In genomic region chr11:91066648-91067047, GRCh38 we compare ENCODE assay signal across 20 cellular contexts.
DNase-seq lines count a peak whose midpoint lies in the region; TF ChIP-seq lines count a peak whose summit lies in the region.
"Had no signal": no experiment of that assay in that cellular context is flagged by ENCODE, and none has a peak within 500 bp of the region (broad histone marks: within the 10 kb centered on the region; RNA-seq: fewer than 3 reads in every experiment).

No MANE protein-coding gene starts in this region.

- no peaks in the 10 kb centered on the region for H3K36me3 ChIP-seq in BJ (ENCODE audit: control insufficient read depth, insufficient read depth, low read length)
- H3K36me3 ChIP-seq: BLaER1, SJCRH30 had no signal

- no peaks in the 10 kb centered on the region for H3K9me3 Mint-ChIP-seq in mesothelial cell of epicardium

- H3K27ac Mint-ChIP-seq in mesothelial cell of epicardium: no peak overlapping the region
- H3K27ac Mint-ChIP-seq: CD4-positive, alpha-beta T cell; T-helper 17 cell had no signal

- H3K4me3 ChIP-seq in BJ (ENCODE audit: low read depth, low read length): no peak overlapping the region
- H3K4me3 ChIP-seq: BLaER1, SJCRH30 had no signal

- CTCF ChIA-PET in BJ (lab: Yijun Ruan, JAX): no interaction called here

- POLR2A ChIA-PET in BJ (lab: Charles Lee): no interaction called here

- TF ChIP-seq CTCF in BJ (IDR thresholded peaks at IDR 0.05; ENCODE audit: insufficient read depth, low read depth, low read length) (no peak), mesothelial cell of epicardium (IDR thresholded peaks at IDR 0.05; ENCODE audit: unreplicated experiment) (no peak)

- H3K27me3 ChIP-seq in BJ (ENCODE audit: control insufficient read depth, insufficient read depth, low read length): no peaks in the 10 kb centered on the region
- H3K27me3 ChIP-seq: BLaER1, SJCRH30 had no signal

- DNase-seq in BJ (ENCODE audit: low read depth) (peak; percentile 13), COR-L47 (lab: John Stamatoyannopoulos, UW) (peak; percentile 36), NCI-H524 treated with DMSO at 0.1 percent for 48 hours (lab: John Stamatoyannopoulos, UW) (peak; percentile 43), SK-N-DZ (ENCODE audit: low spot score) (peak; percentile 55), mesothelial cell of epicardium (ENCODE audit: low spot score in 2 of 2, unreplicated experiment in 2 of 2) (no peak), T1000 (lab: John Stamatoyannopoulos, UW) (no peak)
- no peak for DNase-seq in stimulated activated naive CD4-positive, alpha-beta T cell treated with Interleukin-2 at 50 U/mL for 16 hours (lab: John Stamatoyannopoulos, UW)
- DNase-seq: CD4-positive, alpha-beta T cell; DMS53; GDM1; GOT3; HCEC 1CT; KG1; NCI-H1092 treated with DMSO at 0.1 percent for 48 hours; NCI-H1694 treated with DMSO at 0.1 percent for 48 hours; NCI-H510A; NK-92 treated with Interleukin-12 subunit alpha and Interleukin-12 subunit beta, amount 100 ng/mL, for 24 hours; SJCRH30; T-helper 17 cell had no signal

- no peaks in the 10 kb centered on the region for H3K36me3 Mint-ChIP-seq in mesothelial cell of epicardium

- H3K4me3 Mint-ChIP-seq in mesothelial cell of epicardium: no peak overlapping the region
- H3K4me3 Mint-ChIP-seq: CD4-positive, alpha-beta T cell; T-helper 17 cell had no signal

- no peaks in the 10 kb centered on the region for H3K4me1 Mint-ChIP-seq in mesothelial cell of epicardium
- H3K4me1 Mint-ChIP-seq: T-helper 17 cell had no signal

- no peaks in the 10 kb centered on the region for H3K27me3 Mint-ChIP-seq in mesothelial cell of epicardium (ENCODE audit: low read depth)
- H3K27me3 Mint-ChIP-seq: CD4-positive, alpha-beta T cell; T-helper 17 cell had no signal

Comparison
In these comparisons a context has a peak if more than half of its experiments do, and no peak if none do; other contexts are left out.
1. DNase-seq: peak in BJ (single experiment), COR-L47 (single experiment), NCI-H524 treated with DMSO at 0.1 percent for 48 hours (single experiment) and SK-N-DZ (single experiment); none in mesothelial cell of epicardium (0 of 2), stimulated activated naive CD4-positive, alpha-beta T cell treated with Interleukin-2 at 50 U/mL for 16 hours (single experiment) and T1000 (single experiment).